2 cellular contexts compared by ENCODE assay signal in genomic region chr6:75128881-75129570, GRCh38.
TF ChIP-seq lines count a peak whose summit lies in the region.

No MANE protein-coding gene starts in this region.

TF ChIP-seq in IMR-90, 13 proteins besides CTCF, POLR2A, EP300 and RAD21 (continued from another document):
- TF ChIP-seq USF2 (IDR thresholded peaks at IDR 0.05; ENCODE audit: low read depth, low read length): no peak
- TF ChIP-seq ELK1 (IDR thresholded peaks at IDR 0.05; ENCODE audit: borderline replicate concordance, low read depth, low read length): no peak
- TF ChIP-seq CEBPB (IDR thresholded peaks at IDR 0.05; ENCODE audit: low read depth, low read length): peak; percentile 51; the same call in 1 of the 2 replicates

TF ChIP-seq in K562, 482 proteins besides CTCF, POLR2A, EP300 and RAD21 (continued from another document):
- TF ChIP-seq AFF4 (CRISPR knock-in tag; IDR thresholded peaks at IDR 0.05) (no peak), RBM15 (IDR thresholded peaks at IDR 0.05; ENCODE audit: insufficient read depth, low read length) (no peak), CBX8 (IDR thresholded peaks at IDR 0.05; ENCODE audit: borderline replicate concordance, extremely low read depth, low read depth, low read length, poor library complexity, severe bottlenecking) (no peak), ZSCAN29 (IDR thresholded peaks at IDR 0.05) (no peak), ZNF212 (CRISPR knock-in tag; IDR thresholded peaks at IDR 0.05) (no peak), MTA3 (IDR thresholded peaks at IDR 0.05; ENCODE audit: borderline replicate concordance) (no peak), ZMIZ1 (IDR thresholded peaks at IDR 0.05; ENCODE audit: low read depth in 2 of 2, low read length in 2 of 2) (no peak), NEUROD1 (IDR thresholded peaks at IDR 0.05; ENCODE audit: borderline replicate concordance, low read depth, low read length, partially characterized antibody) (no peak), E4F1 (CRISPR knock-in tag; IDR thresholded peaks at IDR 0.05; ENCODE audit: borderline replicate concordance) (no peak), ZNF134 (CRISPR knock-in tag; conservative IDR thresholded peaks at IDR 0.05) (no peak), ZNF431 (CRISPR knock-in tag; IDR thresholded peaks at IDR 0.05) (no peak), BHLHE40 (IDR thresholded peaks at IDR 0.05; ENCODE audit: low read length) (no peak), MBD1 (CRISPR knock-in tag; IDR thresholded peaks at IDR 0.05) (no peak), ZNF511 (CRISPR knock-in tag; IDR thresholded peaks at IDR 0.05) (no peak), ATF2 (CRISPR knock-in tag; IDR thresholded peaks at IDR 0.05) (no peak), ZNF217 (CRISPR knock-in tag; IDR thresholded peaks at IDR 0.05) (no peak), ZBTB17 (CRISPR knock-in tag; IDR thresholded peaks at IDR 0.05) (no peak), ZNF740 (CRISPR knock-in tag; IDR thresholded peaks at IDR 0.05) (no peak), ZNF740 (tag; IDR thresholded peaks at IDR 0.05) (no peak), POLR2H (tag; IDR thresholded peaks at IDR 0.05; ENCODE audit: low read depth) (no peak)
